Comparison of ENCODE assay signal across 8 cellular contexts in genomic region chr9:81787747-81788632, GRCh38.
DNase-seq lines count a peak whose midpoint lies in the region; ATAC-seq and TF ChIP-seq lines count a peak whose summit lies in the region.
"Had no signal": no experiment of that assay in that cellular context is flagged by ENCODE, and none has a peak within 500 bp of the region (broad histone marks: within the 10 kb centered on the region; RNA-seq: fewer than 3 reads in every experiment).

No MANE protein-coding gene starts in this region.

- in situ Hi-C loops in astrocyte of the spinal cord (cut with HindIII; ENCODE audit: low sequenced_read_pairs), result no loop called here

- peak; percentile 20 for TF ChIP-seq CTCF in astrocyte of the spinal cord (IDR thresholded peaks at IDR 0.05; ENCODE audit: low read depth, low read length)

- no peak overlapping the region for H3K27ac Mint-ChIP-seq in activated naive CD4-positive, alpha-beta T cell treated with anti-CD3 and anti-CD28 coated beads, Interleukin-2, amount 10 ng/mL, durations not matched to agents 7 days and 5 days
- H3K27ac Mint-ChIP-seq: naive thymus-derived CD8-positive, alpha-beta T cell had no signal

- CTCF ChIA-PET in activated naive CD4-positive, alpha-beta T cell treated with anti-CD3 and anti-CD28 coated beads, Interleukin-2, amount 10 ng/mL, durations not matched to agents 7 days and 5 days (lab: Charles Lee), result no interaction called here

- no peak overlapping the region for H3K4me3 ChIP-seq in astrocyte of the spinal cord (ENCODE audit: low read depth, low read length)

- H3K36me3 Mint-ChIP-seq in activated naive CD4-positive, alpha-beta T cell treated with anti-CD3 and anti-CD28 coated beads, Interleukin-2, amount 10 ng/mL, durations not matched to agents 7 days and 5 days, result no peaks in the 10 kb centered on the region
- H3K36me3 Mint-ChIP-seq: naive thymus-derived CD8-positive, alpha-beta T cell had no signal

- peaks cover 2% of the 10 kb centered on the region for H3K9me3 Mint-ChIP-seq in activated naive CD4-positive, alpha-beta T cell treated with anti-CD3 and anti-CD28 coated beads, Interleukin-2, amount 10 ng/mL, durations not matched to agents 7 days and 5 days

- no peaks in the 10 kb centered on the region for H3K4me1 Mint-ChIP-seq in activated naive CD4-positive, alpha-beta T cell treated with anti-CD3 and anti-CD28 coated beads, Interleukin-2, amount 10 ng/mL, durations not matched to agents 7 days and 5 days

- DNase-seq in HuH-7 (ENCODE audit: low spot score), result peak; percentile 63
- DNase-seq in astrocyte of the spinal cord (ENCODE audit: low read depth, low spot score), result peak; percentile 92
- DNase-seq in iris pigment epithelial cell (ENCODE audit: low read depth), result peak; percentile 96
- DNase-seq in ureter (ENCODE audit: low spot score), result peak; percentile 55
- DNase-seq in activated naive CD4-positive, alpha-beta T cell treated with anti-CD3 and anti-CD28 coated beads, Interleukin-2, amount 10 ng/mL, durations not matched to agents 7 days and 5 days, result no peak
- no peak for DNase-seq in stimulated activated naive CD8-positive, alpha-beta T cell treated with anti-CD3 and anti-CD28 coated beads, Interleukin-15, Interleukin-2, amounts not matched to agents 100 U/mL and 50 U/mL, for 24 hours
- DNase-seq in stimulated activated CD4-positive, alpha-beta T cell treated with anti-CD3 and anti-CD28 coated beads, Interleukin-2, amount 100 ng/mL, for 48 hours, result no peak
- DNase-seq: naive thymus-derived CD8-positive, alpha-beta T cell had no signal

- no peaks in the 10 kb centered on the region for H3K27me3 Mint-ChIP-seq in activated naive CD4-positive, alpha-beta T cell treated with anti-CD3 and anti-CD28 coated beads, Interleukin-2, amount 10 ng/mL, durations not matched to agents 7 days and 5 days
- H3K27me3 Mint-ChIP-seq: naive thymus-derived CD8-positive, alpha-beta T cell had no signal

- no peak overlapping the region for H3K4me3 Mint-ChIP-seq in activated naive CD4-positive, alpha-beta T cell treated with anti-CD3 and anti-CD28 coated beads, Interleukin-2, amount 10 ng/mL, durations not matched to agents 7 days and 5 days
- H3K4me3 Mint-ChIP-seq: naive thymus-derived CD8-positive, alpha-beta T cell had no signal

- no peak for ATAC-seq in stimulated activated naive CD8-positive, alpha-beta T cell treated with anti-CD3 and anti-CD28 coated beads, Interleukin-15, Interleukin-2, amounts not matched to agents 100 U/mL and 50 U/mL, for 24 hours
- ATAC-seq: naive thymus-derived CD8-positive, alpha-beta T cell had no signal

Comparison
In these comparisons a context has a peak if more than half of its experiments do, and no peak if none do; other contexts are left out.
1. DNase-seq: peak in HuH-7 (single experiment), astrocyte of the spinal cord (single experiment), iris pigment epithelial cell (single experiment) and ureter (single experiment); none in activated naive CD4-positive, alpha-beta T cell treated with anti-CD3 and anti-CD28 coated beads, Interleukin-2, amount 10 ng/mL, durations not matched to agents 7 days and 5 days (single experiment), stimulated activated naive CD8-positive, alpha-beta T cell treated with anti-CD3 and anti-CD28 coated beads, Interleukin-15, Interleukin-2, amounts not matched to agents 100 U/mL and 50 U/mL, for 24 hours (single experiment) and stimulated activated CD4-positive, alpha-beta T cell treated with anti-CD3 and anti-CD28 coated beads, Interleukin-2, amount 100 ng/mL, for 48 hours (0 of 2).